Comparison of ENCODE assay signal across 20 cellular contexts in the genomic region with DNA sequence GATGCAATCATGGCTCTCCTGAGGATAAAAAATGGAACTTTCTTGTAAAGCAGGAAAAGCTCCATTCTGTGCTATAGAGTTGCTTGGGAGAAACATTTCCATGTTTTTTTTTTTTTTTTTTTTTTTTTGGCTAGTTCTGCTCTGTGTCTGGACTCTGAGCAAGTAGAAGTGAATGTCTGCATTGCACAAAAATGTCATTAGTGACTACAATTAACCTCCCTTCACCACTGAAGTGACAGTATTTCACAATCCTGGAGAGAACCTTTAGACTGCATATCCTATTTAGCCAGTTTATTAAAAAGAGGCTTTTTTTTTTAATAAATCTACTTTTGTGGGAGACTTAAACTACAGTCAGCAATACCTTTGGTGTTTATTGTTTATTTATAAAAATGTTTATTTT.
"Had no signal": no experiment of that assay in that cellular context is flagged by ENCODE, and none has a peak within 500 bp of the region (broad histone marks: within the 10 kb centered on the region; RNA-seq: fewer than 3 reads in every experiment).

No MANE protein-coding gene starts in this region.

- H3K27ac ChIP-seq: esophagus muscularis mucosa, gastroesophageal sphincter, hepatocyte, left ventricle myocardium inferior, lower lobe of right lung, sigmoid colon, skin epidermis, testis, tibial nerve, upper lobe of right lung, vagina had no signal

- H3K4me2 ChIP-seq: hepatocyte had no signal

- ATAC-seq: gastroesophageal sphincter; left cardiac atrium; lower lobe of right lung; natural killer cell; stimulated activated naive B cell treated with anti-CD40 and anti-IgM and Interleukin-4, amounts not matched to agents 10 μg/mL and 1 μg/mL and 100 μg/mL, for 72 hours; stimulated activated naive CD8-positive, alpha-beta T cell treated with anti-CD3 and anti-CD28 coated beads, Interleukin-15, amount 100 ng/mL, for 72 hours; upper lobe of right lung had no signal

- H3K79me2 ChIP-seq: hepatocyte had no signal

- H3K4me3 ChIP-seq: esophagus muscularis mucosa, gastroesophageal sphincter, hepatocyte, left ventricle myocardium inferior, lower lobe of right lung, sigmoid colon, skin epidermis, testis, tibial nerve, upper lobe of right lung, vagina had no signal

- DNase-seq: effector memory CD4-positive, alpha-beta T cell; foreskin fibroblast; kidney; left cardiac atrium; left ventricle myocardium inferior; lower lobe of right lung; natural killer cell; sigmoid colon; stimulated activated CD4-positive, alpha-beta T cell treated with anti-CD3 and anti-CD28 coated beads, Interleukin-2, amount 100 ng/mL, for 24 hours; stimulated activated CD4-positive, alpha-beta T cell treated with anti-CD3 and anti-CD28 coated beads, Interleukin-4, amount 100 ng/mL, for 4 hours; stimulated activated naive B cell treated with anti-CD40 and anti-IgM and Interleukin-4, amounts not matched to agents 10 μg/mL and 1 μg/mL and 100 μg/mL, for 72 hours; stimulated activated naive CD8-positive, alpha-beta T cell treated with anti-CD3 and anti-CD28 coated beads, Interleukin-15, amount 100 ng/mL, for 72 hours; testis; upper lobe of right lung had no signal

- H3K9me3 ChIP-seq: esophagus muscularis mucosa, gastroesophageal sphincter, left ventricle myocardium inferior, lower lobe of right lung, sigmoid colon, testis, tibial nerve, upper lobe of right lung, vagina had no signal

- H3K4me1 ChIP-seq: esophagus muscularis mucosa, gastroesophageal sphincter, left ventricle myocardium inferior, lower lobe of right lung, testis, upper lobe of right lung, vagina had no signal

- H2AFZ ChIP-seq: hepatocyte had no signal

- H3K27me3 ChIP-seq: esophagus muscularis mucosa, gastroesophageal sphincter, hepatocyte, sigmoid colon, testis, tibial nerve, upper lobe of right lung, vagina had no signal

- H3K36me3 ChIP-seq: esophagus muscularis mucosa, gastroesophageal sphincter, left ventricle myocardium inferior, lower lobe of right lung, sigmoid colon, tibial nerve, upper lobe of right lung, vagina had no signal
